ENCODE assay signal across 25 cellular contexts in the genomic region with DNA sequence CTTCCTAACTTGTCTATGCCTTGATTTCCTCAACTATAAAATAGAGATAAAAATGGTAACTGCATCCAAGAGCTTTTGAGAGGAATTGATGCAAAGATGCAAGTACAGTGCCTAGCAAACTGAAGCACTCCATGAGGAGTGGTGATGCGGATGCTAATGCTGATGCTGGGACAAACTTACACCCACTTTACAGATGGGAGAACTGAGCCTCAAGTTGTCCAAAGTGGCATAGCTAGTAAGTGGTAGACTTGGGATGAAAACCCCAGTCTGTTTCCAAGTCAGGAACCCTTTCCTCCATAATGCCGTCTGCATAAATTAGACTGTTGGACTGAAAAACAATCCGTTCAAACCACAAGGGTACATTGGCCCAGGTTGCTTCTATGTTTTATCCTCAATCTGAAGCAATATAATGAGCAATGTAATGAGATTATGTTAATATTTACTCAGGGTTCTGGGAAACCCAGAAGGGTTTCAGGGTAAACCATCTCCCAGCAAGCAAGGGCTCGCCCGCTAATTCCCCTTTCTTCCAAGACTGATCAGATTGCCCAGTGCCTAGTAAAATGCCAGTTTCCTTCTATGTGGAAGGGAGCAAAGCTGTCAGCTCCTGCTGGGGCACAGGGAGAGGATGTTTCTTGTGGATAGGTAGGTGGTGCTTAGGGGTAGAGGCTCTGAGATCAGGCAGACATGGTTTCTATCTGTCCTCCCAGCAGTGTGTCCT. TPM values are rescaled to one million over a fixed set of nuclear protein-coding genes. Genes with fewer than 3 reads are reported as not detected.
"Had no signal": no experiment of that assay in that cellular context is flagged by ENCODE, and none has a peak within 500 bp of the region (broad histone marks: within the 10 kb centered on the region; RNA-seq: fewer than 3 reads in every experiment).

No MANE protein-coding gene starts in this region.

- DNase-seq: central memory CD4-positive, alpha-beta T cell; dermis blood vessel endothelial cell; effector memory CD4-positive, alpha-beta T cell; foreskin fibroblast; gastrocnemius medialis; left ventricle myocardium superior; lower lobe of right lung; natural killer cell; occipital lobe; pancreas; sigmoid colon; spleen; stimulated activated CD4-positive, alpha-beta T cell treated with anti-CD3 and anti-CD28 coated beads, Interleukin-4, amount 100 ng/mL, for 4 hours; upper lobe of left lung had no signal

- H3K36me3 Mint-ChIP-seq: natural killer cell; stimulated activated memory B cell treated with anti-CD40 and anti-IgM and Interleukin-4, amounts not matched to agents 10 μg/mL and 1 μg/mL and 100 μg/mL, for 72 hours had no signal

- H3K4me1 ChIP-seq: gastrocnemius medialis, sigmoid colon had no signal

- ATAC-seq: gastrocnemius medialis; left ventricle myocardium superior; natural killer cell; stimulated activated memory B cell treated with anti-CD40 and anti-IgM and Interleukin-4, amounts not matched to agents 10 μg/mL and 1 μg/mL and 100 μg/mL, for 72 hours had no signal

- H3K27me3 ChIP-seq: gastrocnemius medialis, pancreas, right atrium auricular region, sigmoid colon, spleen, tibial nerve, upper lobe of left lung had no signal

- H3K4me3 Mint-ChIP-seq: natural killer cell; stimulated activated memory B cell treated with anti-CD40 and anti-IgM and Interleukin-4, amounts not matched to agents 10 μg/mL and 1 μg/mL and 100 μg/mL, for 72 hours; stimulated activated naive CD8-positive, alpha-beta T cell treated with anti-CD3 and anti-CD28 coated beads, Interleukin-15, Interleukin-2, amounts not matched to agents 100 ng/mL and 50 ng/mL, for 24 hours had no signal

- H3K9me3 ChIP-seq: gastrocnemius medialis, lower lobe of right lung, pancreas, right atrium auricular region, sigmoid colon, spleen, thoracic aorta, tibial nerve, upper lobe of left lung had no signal

- H3K4me3 ChIP-seq: gastrocnemius medialis, lower lobe of right lung, pancreas, right atrium auricular region, sigmoid colon, spleen, thoracic aorta, tibial nerve, upper lobe of left lung had no signal

- FAIRE-seq: colon, endothelial cell of umbilical vein, pancreas, urothelium cell line had no signal

- H3K27me3 Mint-ChIP-seq: stimulated activated memory B cell treated with anti-CD40 and anti-IgM and Interleukin-4, amounts not matched to agents 10 μg/mL and 1 μg/mL and 100 μg/mL, for 72 hours had no signal

- H3K27ac ChIP-seq: gastrocnemius medialis, lower lobe of right lung, pancreas, right atrium auricular region, sigmoid colon, spleen, thoracic aorta, tibial nerve, upper lobe of left lung had no signal

- H3K27ac Mint-ChIP-seq: natural killer cell; stimulated activated naive CD8-positive, alpha-beta T cell treated with anti-CD3 and anti-CD28 coated beads, Interleukin-15, Interleukin-2, amounts not matched to agents 100 ng/mL and 50 ng/mL, for 24 hours had no signal

- H3K9me3 Mint-ChIP-seq: natural killer cell; stimulated activated memory B cell treated with anti-CD40 and anti-IgM and Interleukin-4, amounts not matched to agents 10 μg/mL and 1 μg/mL and 100 μg/mL, for 72 hours; stimulated activated naive CD8-positive, alpha-beta T cell treated with anti-CD3 and anti-CD28 coated beads, Interleukin-15, Interleukin-2, amounts not matched to agents 100 ng/mL and 50 ng/mL, for 24 hours had no signal

- H3K36me3 ChIP-seq: gastrocnemius medialis, lower lobe of right lung, pancreas, right atrium auricular region, sigmoid colon, spleen, thoracic aorta, tibial nerve, upper lobe of left lung had no signal

RNA-seq across cellular contexts. Expression of a gene that starts 10.4 kb away (rescaled TPM):
- total RNA-seq: endothelial cell of umbilical vein, glomerular endothelial cell, natural killer cell, posterior vena cava, skeletal muscle tissue had no signal
- polyA plus RNA-seq: endothelial cell of umbilical vein had no signal
